1 cellular context compared by ENCODE assay signal in genomic region chr6:114998492-114998891, GRCh38.
TF ChIP-seq lines count a peak whose summit lies in the region.

No MANE protein-coding gene starts in this region.

TF ChIP-seq in GM12878, 131 proteins besides CTCF, POLR2A, EP300 and RAD21 (continued from another document):
- TF ChIP-seq, protein P1, sequence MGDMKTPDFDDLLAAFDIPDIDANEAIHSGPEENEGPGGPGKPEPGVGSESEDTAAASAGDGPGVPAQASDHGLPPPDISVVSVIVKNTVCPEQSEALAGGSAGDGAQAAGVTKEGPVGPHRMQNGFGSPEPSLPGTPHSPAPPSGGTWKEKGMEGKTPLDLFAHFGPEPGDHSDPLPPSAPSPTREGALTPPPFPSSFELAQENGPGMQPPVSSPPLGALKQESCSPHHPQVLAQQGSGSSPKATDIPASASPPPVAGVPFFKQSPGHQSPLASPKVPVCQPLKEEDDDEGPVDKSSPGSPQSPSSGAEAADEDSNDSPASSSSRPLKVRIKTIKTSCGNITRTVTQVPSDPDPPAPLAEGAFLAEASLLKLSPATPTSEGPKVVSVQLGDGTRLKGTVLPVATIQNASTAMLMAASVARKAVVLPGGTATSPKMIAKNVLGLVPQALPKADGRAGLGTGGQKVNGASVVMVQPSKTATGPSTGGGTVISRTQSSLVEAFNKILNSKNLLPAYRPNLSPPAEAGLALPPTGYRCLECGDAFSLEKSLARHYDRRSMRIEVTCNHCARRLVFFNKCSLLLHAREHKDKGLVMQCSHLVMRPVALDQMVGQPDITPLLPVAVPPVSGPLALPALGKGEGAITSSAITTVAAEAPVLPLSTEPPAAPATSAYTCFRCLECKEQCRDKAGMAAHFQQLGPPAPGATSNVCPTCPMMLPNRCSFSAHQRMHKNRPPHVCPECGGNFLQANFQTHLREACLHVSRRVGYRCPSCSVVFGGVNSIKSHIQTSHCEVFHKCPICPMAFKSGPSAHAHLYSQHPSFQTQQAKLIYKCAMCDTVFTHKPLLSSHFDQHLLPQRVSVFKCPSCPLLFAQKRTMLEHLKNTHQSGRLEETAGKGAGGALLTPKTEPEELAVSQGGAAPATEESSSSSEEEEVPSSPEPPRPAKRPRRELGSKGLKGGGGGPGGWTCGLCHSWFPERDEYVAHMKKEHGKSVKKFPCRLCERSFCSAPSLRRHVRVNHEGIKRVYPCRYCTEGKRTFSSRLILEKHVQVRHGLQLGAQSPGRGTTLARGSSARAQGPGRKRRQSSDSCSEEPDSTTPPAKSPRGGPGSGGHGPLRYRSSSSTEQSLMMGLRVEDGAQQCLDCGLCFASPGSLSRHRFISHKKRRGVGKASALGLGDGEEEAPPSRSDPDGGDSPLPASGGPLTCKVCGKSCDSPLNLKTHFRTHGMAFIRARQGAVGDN (IDR thresholded peaks at IDR 0.05): no peak
- TF ChIP-seq SUPT20H (IDR thresholded peaks at IDR 0.05; ENCODE audit: borderline replicate concordance, control insufficient read depth, low read depth, low read length) (no peak), MEF2A (IDR thresholded peaks at IDR 0.05; ENCODE audit: insufficient read depth, low read depth, low read length) (no peak), ZBTB33 (IDR thresholded peaks at IDR 0.05) (peak; percentile 54; the same call in 1 of the 2 replicates)
